27 cellular contexts compared by ENCODE assay signal in genomic region chr16:54585094-54585493, GRCh38.
"Had no signal": no experiment of that assay in that cellular context is flagged by ENCODE, and none has a peak within 500 bp of the region (broad histone marks: within the 10 kb centered on the region; RNA-seq: fewer than 3 reads in every experiment).

No MANE protein-coding gene starts in this region.

- DNase-seq: activated CD4-positive, alpha-beta memory T cell treated with anti-CD3 and anti-CD28 coated beads, Interleukin-2, amount 10 ng/mL, durations not matched to agents 7 days and 5 days; activated CD4-positive, alpha-beta T cell treated with anti-CD3 and anti-CD28 coated beads, Interleukin-2, amount 10 ng/mL, durations not matched to agents 24 days and 14 days; activated gamma-delta T cell; anterior cingulate cortex; central memory CD4-positive, alpha-beta T cell; dermis blood vessel endothelial cell; effector memory CD4-positive, alpha-beta T cell; glutamatergic neuron; naive thymus-derived CD8-positive, alpha-beta T cell; right lobe of liver; small intestine; stimulated activated CD4-positive, alpha-beta T cell treated with anti-CD3 and anti-CD28 coated beads, Interleukin-2, amount 100 ng/mL, for 24 hours; stimulated activated naive CD8-positive, alpha-beta T cell treated with anti-CD3 and anti-CD28 coated beads, Interleukin-15, amount 100 ng/mL, for 72 hours; T1000; tibial artery had no signal

- H3K4me3 Mint-ChIP-seq: activated CD4-positive, alpha-beta memory T cell treated with anti-CD3 and anti-CD28 coated beads, Interleukin-2, amount 10 ng/mL, durations not matched to agents 7 days and 5 days; activated CD4-positive, alpha-beta T cell treated with anti-CD3 and anti-CD28 coated beads, Interleukin-2, amount 10 ng/mL, durations not matched to agents 24 days and 14 days; activated naive CD4-positive, alpha-beta T cell treated with anti-CD3 and anti-CD28 coated beads, Interleukin-2, amount 50 U/mL, for 24 hours; activated T-helper 1 cell treated with anti-CD3 and anti-CD28 coated beads, Interleukin-12 subunit alpha, Interleukin-12 subunit beta, Interleukin-2, Interleukin-4 antibody, amounts not matched to agents 30 ng/mL and 10 ng/mL and 1 ng/mL, durations not matched to agents 14 hours and 24 hours and 36 hours; stimulated activated effector memory CD8-positive, alpha-beta T cell treated with anti-CD3 and anti-CD28 coated beads, Interleukin-12 subunit alpha, Interleukin-12 subunit beta, amount 100 ng/mL, for 72 hours; stimulated activated naive CD8-positive, alpha-beta T cell treated with anti-CD3 and anti-CD28 coated beads, Interleukin-15, amount 100 ng/mL, for 72 hours; T-helper 1 cell treated with Interleukin-12 subunit alpha and Interleukin-12 subunit beta and Interleukin-4 antibody, amounts not matched to agents 30 μg/mL and 1 μg/mL, for 36 hours had no signal

- ATAC-seq: activated CD4-positive, CD25-positive, alpha-beta regulatory T cell treated with anti-CD3 and anti-CD28 coated beads, Interleukin-2, amount 50 U/mL, for 24 hours; esophagus mucosa; left lobe of liver; naive thymus-derived CD8-positive, alpha-beta T cell; right lobe of liver; stimulated activated effector memory CD8-positive, alpha-beta T cell treated with anti-CD3 and anti-CD28 coated beads, Interleukin-12 subunit alpha, Interleukin-12 subunit beta, amount 100 ng/mL, for 72 hours; stimulated activated naive CD8-positive, alpha-beta T cell treated with anti-CD3 and anti-CD28 coated beads, Interleukin-15, amount 100 ng/mL, for 72 hours had no signal

- H3K9me3 Mint-ChIP-seq: activated CD4-positive, alpha-beta memory T cell treated with anti-CD3 and anti-CD28 coated beads, Interleukin-2, amount 10 ng/mL, durations not matched to agents 7 days and 5 days; activated naive CD4-positive, alpha-beta T cell treated with anti-CD3 and anti-CD28 coated beads, Interleukin-2, amount 50 U/mL, for 24 hours had no signal

- H3K4me1 ChIP-seq: right lobe of liver, tibial artery had no signal

- H3K36me3 Mint-ChIP-seq: activated naive CD4-positive, alpha-beta T cell treated with anti-CD3 and anti-CD28 coated beads, Interleukin-2, amount 50 U/mL, for 24 hours; naive thymus-derived CD8-positive, alpha-beta T cell; stimulated activated effector memory CD8-positive, alpha-beta T cell treated with anti-CD3 and anti-CD28 coated beads, Interleukin-12 subunit alpha, Interleukin-12 subunit beta, amount 100 ng/mL, for 72 hours had no signal

- H3K27ac Mint-ChIP-seq: activated CD4-positive, alpha-beta memory T cell treated with anti-CD3 and anti-CD28 coated beads, Interleukin-2, amount 10 ng/mL, durations not matched to agents 7 days and 5 days; activated CD4-positive, alpha-beta T cell treated with anti-CD3 and anti-CD28 coated beads, Interleukin-2, amount 10 ng/mL, durations not matched to agents 24 days and 14 days; activated naive CD4-positive, alpha-beta T cell treated with anti-CD3 and anti-CD28 coated beads, Interleukin-2, amount 50 U/mL, for 24 hours; activated T-helper 1 cell treated with anti-CD3 and anti-CD28 coated beads, Interleukin-12 subunit alpha, Interleukin-12 subunit beta, Interleukin-2, Interleukin-4 antibody, amounts not matched to agents 30 ng/mL and 10 ng/mL and 1 ng/mL, durations not matched to agents 14 hours and 24 hours and 36 hours; stimulated activated effector memory CD8-positive, alpha-beta T cell treated with anti-CD3 and anti-CD28 coated beads, Interleukin-12 subunit alpha, Interleukin-12 subunit beta, amount 100 ng/mL, for 72 hours; stimulated activated naive CD8-positive, alpha-beta T cell treated with anti-CD3 and anti-CD28 coated beads, Interleukin-15, amount 100 ng/mL, for 72 hours; T-helper 1 cell treated with Interleukin-12 subunit alpha and Interleukin-12 subunit beta and Interleukin-4 antibody, amounts not matched to agents 30 μg/mL and 1 μg/mL, for 36 hours had no signal

- H3K36me3 ChIP-seq: right lobe of liver, tibial artery had no signal

- H3K4me2 ChIP-seq: hepatocyte had no signal

- H3K9me3 ChIP-seq: right lobe of liver, tibial artery had no signal

- H3K27ac ChIP-seq: hepatocyte, right lobe of liver, tibial artery had no signal

- H3K4me1 Mint-ChIP-seq: activated CD4-positive, alpha-beta memory T cell treated with anti-CD3 and anti-CD28 coated beads, Interleukin-2, amount 10 ng/mL, durations not matched to agents 7 days and 5 days; activated CD4-positive, alpha-beta T cell treated with anti-CD3 and anti-CD28 coated beads, Interleukin-2, amount 10 ng/mL, durations not matched to agents 24 days and 14 days; activated naive CD4-positive, alpha-beta T cell treated with anti-CD3 and anti-CD28 coated beads, Interleukin-2, amount 50 U/mL, for 24 hours; stimulated activated effector memory CD8-positive, alpha-beta T cell treated with anti-CD3 and anti-CD28 coated beads, Interleukin-12 subunit alpha, Interleukin-12 subunit beta, amount 100 ng/mL, for 72 hours; stimulated activated naive CD8-positive, alpha-beta T cell treated with anti-CD3 and anti-CD28 coated beads, Interleukin-15, amount 100 ng/mL, for 72 hours had no signal

- H3K27me3 Mint-ChIP-seq: activated CD4-positive, alpha-beta memory T cell treated with anti-CD3 and anti-CD28 coated beads, Interleukin-2, amount 10 ng/mL, durations not matched to agents 7 days and 5 days; activated CD4-positive, alpha-beta T cell treated with anti-CD3 and anti-CD28 coated beads, Interleukin-2, amount 10 ng/mL, durations not matched to agents 24 days and 14 days had no signal

- H3K79me2 ChIP-seq: hepatocyte had no signal

- H3K4me3 ChIP-seq: hepatocyte, lung, right lobe of liver, tibial artery had no signal

- H3K27me3 ChIP-seq: hepatocyte, right lobe of liver, tibial artery had no signal

- FAIRE-seq: endothelial cell of umbilical vein, frontal cortex, keratinocyte, small intestine had no signal

- H2AFZ ChIP-seq: hepatocyte had no signal
